ENCODE assay signal across 21 cellular contexts in genomic region chr6:31636698-31637596, GRCh38. TPM values are rescaled to one million over a fixed set of nuclear protein-coding genes. Genes with fewer than 3 reads are reported as not detected.
A peak's percentile ranks its signal among the peaks of the same experiment; 100 is the strongest.
DNase-seq lines count a peak whose midpoint lies in the region; ATAC-seq, FAIRE-seq and TF ChIP-seq lines count a peak whose summit lies in the region.
"Had no signal": no experiment of that assay in that cellular context is flagged by ENCODE, and none has a peak within 500 bp of the region (broad histone marks: within the 10 kb centered on the region; RNA-seq: fewer than 3 reads in every experiment).

No MANE protein-coding gene starts in this region.

- FAIRE-seq in bronchial epithelial cell (lab: Jason Lieb, UNC), result peak; percentile 23
- FAIRE-seq: small intestine had no signal

- peaks cover 61% of the 10 kb centered on the region for H3K36me3 Mint-ChIP-seq in activated CD4-positive, alpha-beta T cell treated with anti-CD3 and anti-CD28 coated beads, Interleukin-2, amount 10 ng/mL, durations not matched to agents 7 days and 5 days (ENCODE audit: low read depth)
- peaks cover 26% of the 10 kb centered on the region for H3K36me3 Mint-ChIP-seq in progenitor cell of endocrine pancreas (ENCODE audit: insufficient read depth)

- TF ChIP-seq CTCF in bronchial epithelial cell (IDR thresholded peaks at IDR 0.05; ENCODE audit: insufficient read depth, low read length, severe bottlenecking), result no peak
- no peak for TF ChIP-seq CTCF in progenitor cell of endocrine pancreas (IDR thresholded peaks at IDR 0.05; ENCODE audit: unreplicated experiment)

- no peaks in the 10 kb centered on the region for H3K9me3 ChIP-seq in Karpas-422 (ENCODE audit: low read length)
- H3K9me3 ChIP-seq: esophagus muscularis mucosa, heart right ventricle, SJCRH30, tibial nerve had no signal

- no peaks in the 10 kb centered on the region for H3K9me2 ChIP-seq in Karpas-422 (replicated peaks; ENCODE audit: insufficient read depth, low read length)

- H3K27me3 ChIP-seq in Karpas-422 (ENCODE audit: low read length) (no peaks in the 10 kb centered on the region), bronchial epithelial cell (ENCODE audit: control insufficient read depth, insufficient read depth, low read length) (no peaks in the 10 kb centered on the region)
- H3K27me3 ChIP-seq: esophagus muscularis mucosa, heart right ventricle, SJCRH30, tibial nerve had no signal

- no peak overlapping the region for H2AFZ ChIP-seq in Karpas-422 (ENCODE audit: low read length)

- no peaks in the 10 kb centered on the region for H3K27me3 Mint-ChIP-seq in activated CD4-positive, alpha-beta T cell treated with anti-CD3 and anti-CD28 coated beads, Interleukin-2, amount 10 ng/mL, durations not matched to agents 7 days and 5 days
- H3K27me3 Mint-ChIP-seq in progenitor cell of endocrine pancreas, result no peaks in the 10 kb centered on the region

- CTCF ChIA-PET in activated CD4-positive, alpha-beta T cell treated with anti-CD3 and anti-CD28 coated beads, Interleukin-2, amount 10 ng/mL, durations not matched to agents 7 days and 5 days (lab: Charles Lee), result interaction anchor here (0.6 to 1.5 kb wide), 4 partner anchors 11 to 17 kb away, joined by 3 to 6 read pairs (median 5); no protein-coding TSS in a partner anchor

- POLR2A ChIA-PET in activated CD4-positive, alpha-beta T cell treated with anti-CD3 and anti-CD28 coated beads, Interleukin-2, amount 10 ng/mL, durations not matched to agents 7 days and 5 days (lab: Charles Lee), result no interaction called here

- peaks cover 45% of the 10 kb centered on the region for H3K4me1 ChIP-seq in Karpas-422 (ENCODE audit: low read length)
- H3K4me1 ChIP-seq: SJCRH30 had no signal

- H3K9ac ChIP-seq in Karpas-422 (ENCODE audit: low read length), result no peak overlapping the region
- H3K9ac ChIP-seq: KMS-11 had no signal

- H4K20me1 ChIP-seq in Karpas-422 (ENCODE audit: insufficient read depth, low read depth, low read length), result peaks cover 25% of the 10 kb centered on the region; the same call in 1 of the 2 replicates

- peaks cover 57% of the 10 kb centered on the region for H3K36me3 ChIP-seq in Karpas-422 (ENCODE audit: insufficient read depth, low read length)
- peaks cover 60% of the 10 kb centered on the region for H3K36me3 ChIP-seq in bronchial epithelial cell (ENCODE audit: control insufficient read depth, insufficient read depth, low read length)

- H3K4me1 Mint-ChIP-seq in activated CD4-positive, alpha-beta T cell treated with anti-CD3 and anti-CD28 coated beads, Interleukin-2, amount 10 ng/mL, durations not matched to agents 7 days and 5 days, result peaks cover 4% of the 10 kb centered on the region
- H3K4me1 Mint-ChIP-seq in progenitor cell of endocrine pancreas (ENCODE audit: low read depth), result no peaks in the 10 kb centered on the region

- H3K27ac Mint-ChIP-seq in activated CD4-positive, alpha-beta T cell treated with anti-CD3 and anti-CD28 coated beads, Interleukin-2, amount 10 ng/mL, durations not matched to agents 7 days and 5 days, result peak overlapping the region; percentile 62
- H3K27ac Mint-ChIP-seq in progenitor cell of endocrine pancreas, result peak overlapping the region; percentile 85
- H3K27ac Mint-ChIP-seq: activated T-helper 1 cell treated with anti-CD3 and anti-CD28 coated beads, Interleukin-12 subunit alpha, Interleukin-12 subunit beta, Interleukin-2, Interleukin-4 antibody, amounts not matched to agents 30 ng/mL and 10 ng/mL and 1 ng/mL, durations not matched to agents 14 hours and 24 hours and 36 hours had no signal

- ATAC-seq in GM21528 (IDR thresholded peaks at IDR 0.05; ENCODE audit: low FRiP score, unreplicated experiment), result no peak
- ATAC-seq in HG03097 (IDR thresholded peaks at IDR 0.05; ENCODE audit: low FRiP score, unreplicated experiment), result no peak
- ATAC-seq in HG03045 (IDR thresholded peaks at IDR 0.05; ENCODE audit: unreplicated experiment), result no peak

- peak overlapping the region; percentile 91 for H3K27ac ChIP-seq in Karpas-422 (ENCODE audit: low read length)
- H3K27ac ChIP-seq: KMS-11, SJCRH30, tibial nerve had no signal

- H3K4me2 ChIP-seq in Karpas-422 (ENCODE audit: low read depth, low read length, poor library complexity, severe bottlenecking), result peak overlapping the region; percentile 46
- H3K4me2 ChIP-seq: KMS-11 had no signal

- H3K4me3 ChIP-seq in Karpas-422 (ENCODE audit: low read length) (no peak overlapping the region), bronchial epithelial cell (ENCODE audit: low read depth, low read length) (no peak overlapping the region)
- H3K4me3 ChIP-seq: esophagus muscularis mucosa, heart right ventricle, SJCRH30, tibial nerve had no signal

- no peaks in the 10 kb centered on the region for H3K9me3 Mint-ChIP-seq in activated CD4-positive, alpha-beta T cell treated with anti-CD3 and anti-CD28 coated beads, Interleukin-2, amount 10 ng/mL, durations not matched to agents 7 days and 5 days
- no peaks in the 10 kb centered on the region for H3K9me3 Mint-ChIP-seq in progenitor cell of endocrine pancreas (ENCODE audit: low read depth)
- H3K9me3 Mint-ChIP-seq: activated T-helper 1 cell treated with anti-CD3 and anti-CD28 coated beads, Interleukin-12 subunit alpha, Interleukin-12 subunit beta, Interleukin-2, Interleukin-4 antibody, amounts not matched to agents 30 ng/mL and 10 ng/mL and 1 ng/mL, durations not matched to agents 14 hours and 24 hours and 36 hours had no signal

- H3K4me3 Mint-ChIP-seq in activated CD4-positive, alpha-beta T cell treated with anti-CD3 and anti-CD28 coated beads, Interleukin-2, amount 10 ng/mL, durations not matched to agents 7 days and 5 days, result no peak overlapping the region
- H3K4me3 Mint-ChIP-seq in progenitor cell of endocrine pancreas (ENCODE audit: low read depth), result no peak overlapping the region
- H3K4me3 Mint-ChIP-seq: activated T-helper 1 cell treated with anti-CD3 and anti-CD28 coated beads, Interleukin-12 subunit alpha, Interleukin-12 subunit beta, Interleukin-2, Interleukin-4 antibody, amounts not matched to agents 30 ng/mL and 10 ng/mL and 1 ng/mL, durations not matched to agents 14 hours and 24 hours and 36 hours had no signal

- H3K79me2 ChIP-seq in Karpas-422 (ENCODE audit: low read length), result no peaks in the 10 kb centered on the region

- no peak for DNase-seq in activated CD4-positive, alpha-beta T cell treated with anti-CD3 and anti-CD28 coated beads, Interleukin-2, amount 10 ng/mL, durations not matched to agents 7 days and 5 days
- no peak for DNase-seq in activated CD4-positive, alpha-beta T cell treated with anti-CD3 and anti-CD28 coated beads, Interleukin-2, amount 50 U/mL, for 48 hours
- DNase-seq in Karpas-422, result no peak
- no peak for DNase-seq in bronchial epithelial cell (ENCODE audit: low read depth)
- DNase-seq in progenitor cell of endocrine pancreas (ENCODE audit: low spot score, unreplicated experiment), result no peak
- DNase-seq: ACHN, aorta, heart right ventricle, midbrain, NCI-H1436, NCI-H345, occipital lobe, SJCRH30, small intestine had no signal

RNA-seq across cellular contexts. Expression of gene BAG6, which starts 15.5 kb away (rescaled TPM):
- 100 to 1,000 TPM; 268 to 286 TPM for total RNA-seq in activated CD4-positive, alpha-beta T cell treated with anti-CD3 and anti-CD28 coated beads, Interleukin-2, amount 10 ng/mL, durations not matched to agents 7 days and 5 days
- total RNA-seq in Karpas-422 (2014; rRNA removed; shearing (Covaris generic); ENCODE audit: low replicate concordance), result 145 and 229 TPM in 2 replicates
- total RNA-seq in bronchial epithelial cell (71.1 and 84.1 TPM in 2 replicates), progenitor cell of endocrine pancreas (458 and 471 TPM in 2 replicates)

RNA-seq across cellular contexts. Expression of gene PRRC2A, which starts 16.4 kb away (rescaled TPM):
- total RNA-seq in activated CD4-positive, alpha-beta T cell treated with anti-CD3 and anti-CD28 coated beads, Interleukin-2, amount 10 ng/mL, durations not matched to agents 7 days and 5 days, result 100 to 1,000 TPM; 240 to 246 TPM
- total RNA-seq in Karpas-422 (2014; rRNA removed; shearing (Covaris generic); ENCODE audit: low replicate concordance), result 123 and 147 TPM in 2 replicates
- total RNA-seq in bronchial epithelial cell (21.1 and 24.7 TPM in 2 replicates), progenitor cell of endocrine pancreas (272 and 273 TPM in 2 replicates)

RNA-seq across cellular contexts. Expression of gene APOM, which starts 18.7 kb away (rescaled TPM):
- 1 to 10 TPM; 3.9 to 4.5 TPM for total RNA-seq in activated CD4-positive, alpha-beta T cell treated with anti-CD3 and anti-CD28 coated beads, Interleukin-2, amount 10 ng/mL, durations not matched to agents 7 days and 5 days
- 6.7 and 7.6 TPM in 2 replicates for total RNA-seq in Karpas-422 (2014; rRNA removed; shearing (Covaris generic); ENCODE audit: low replicate concordance)
- total RNA-seq in bronchial epithelial cell (0.26 and 0.53 TPM in 2 replicates), progenitor cell of endocrine pancreas (7.1 and 7.5 TPM in 2 replicates)
- total RNA-seq: occipital lobe had no signal

RNA-seq across cellular contexts. Expression of gene AIF1, which starts 21.9 kb away (rescaled TPM):
- total RNA-seq in activated CD4-positive, alpha-beta T cell treated with anti-CD3 and anti-CD28 coated beads, Interleukin-2, amount 10 ng/mL, durations not matched to agents 7 days and 5 days, result 10 to 100 TPM; 48.0 to 54.2 TPM
- 0.76 TPM in 1 of 2 replicates, not detected in the other for total RNA-seq in Karpas-422 (2014; rRNA removed; shearing (Covaris generic); ENCODE audit: low replicate concordance)
- total RNA-seq in bronchial epithelial cell (not detected in 2 replicates), progenitor cell of endocrine pancreas (1.7 and 3.1 TPM in 2 replicates)
- total RNA-seq: SJCRH30 had no signal

RNA-seq across cellular contexts. Expression of gene C6orf47, which starts 23.6 kb away (rescaled TPM):
- total RNA-seq in activated CD4-positive, alpha-beta T cell treated with anti-CD3 and anti-CD28 coated beads, Interleukin-2, amount 10 ng/mL, durations not matched to agents 7 days and 5 days, result 10 to 100 TPM; 20.2 to 20.9 TPM
- total RNA-seq in Karpas-422 (2014; rRNA removed; shearing (Covaris generic); ENCODE audit: low replicate concordance), result 13.8 and 35.6 TPM in 2 replicates
- total RNA-seq in bronchial epithelial cell (28.4 and 30.5 TPM in 2 replicates), progenitor cell of endocrine pancreas (23.6 and 24.1 TPM in 2 replicates)
